Comparison of ENCODE assay signal across 28 cellular contexts in genomic region chr9:117636681-117637080, GRCh38.
"Had no signal": no experiment of that assay in that cellular context is flagged by ENCODE, and none has a peak within 500 bp of the region (broad histone marks: within the 10 kb centered on the region; RNA-seq: fewer than 3 reads in every experiment).

No MANE protein-coding gene starts in this region.

- H3K9me3 ChIP-seq: stomach, suprapubic skin, testis, thoracic aorta, thyroid gland, tibial artery, tibial nerve, transverse colon, upper lobe of left lung, upper lobe of right lung, uterus, vagina had no signal

- H3K36me3 ChIP-seq: stomach, suprapubic skin, thoracic aorta, thyroid gland, tibial artery, tibial nerve, transverse colon, upper lobe of left lung, upper lobe of right lung, uterus, vagina had no signal

- H3K9me3 Mint-ChIP-seq: stimulated activated effector memory CD8-positive, alpha-beta T cell treated with anti-CD3 and anti-CD28 coated beads, Interleukin-12 subunit alpha, Interleukin-12 subunit beta, amount 100 ng/mL, for 72 hours; stimulated activated memory B cell treated with anti-CD40 and anti-IgM and Interleukin-4, amounts not matched to agents 10 μg/mL and 1 μg/mL and 100 μg/mL, for 72 hours; stimulated activated naive B cell treated with anti-CD40 and anti-IgM and Interleukin-4, amounts not matched to agents 10 μg/mL and 1 μg/mL and 100 μg/mL, for 72 hours; stimulated activated naive CD8-positive, alpha-beta T cell treated with anti-CD3 and anti-CD28 coated beads, Interleukin-15, amount 100 ng/mL, for 72 hours; stimulated activated naive CD8-positive, alpha-beta T cell treated with anti-CD3 and anti-CD28 coated beads, Interleukin-15, Interleukin-2, amounts not matched to agents 100 ng/mL and 50 ng/mL, for 24 hours; type B pancreatic cell had no signal

- H3K4me1 Mint-ChIP-seq: stimulated activated effector memory CD8-positive, alpha-beta T cell treated with anti-CD3 and anti-CD28 coated beads, Interleukin-12 subunit alpha, Interleukin-12 subunit beta, amount 100 ng/mL, for 72 hours; stimulated activated memory B cell treated with anti-CD40 and anti-IgM and Interleukin-4, amounts not matched to agents 10 μg/mL and 1 μg/mL and 100 μg/mL, for 72 hours; stimulated activated naive CD8-positive, alpha-beta T cell treated with anti-CD3 and anti-CD28 coated beads, Interleukin-15, amount 100 ng/mL, for 72 hours had no signal

- H3K4me3 Mint-ChIP-seq: stimulated activated effector memory CD8-positive, alpha-beta T cell treated with anti-CD3 and anti-CD28 coated beads, Interleukin-12 subunit alpha, Interleukin-12 subunit beta, amount 100 ng/mL, for 72 hours; stimulated activated memory B cell treated with anti-CD40 and anti-IgM and Interleukin-4, amounts not matched to agents 10 μg/mL and 1 μg/mL and 100 μg/mL, for 72 hours; stimulated activated naive B cell treated with anti-CD40 and anti-IgM and Interleukin-4, amounts not matched to agents 10 μg/mL and 1 μg/mL and 100 μg/mL, for 72 hours; stimulated activated naive CD8-positive, alpha-beta T cell treated with anti-CD3 and anti-CD28 coated beads, Interleukin-15, amount 100 ng/mL, for 72 hours; stimulated activated naive CD8-positive, alpha-beta T cell treated with anti-CD3 and anti-CD28 coated beads, Interleukin-15, Interleukin-2, amounts not matched to agents 100 ng/mL and 50 ng/mL, for 24 hours; type B pancreatic cell had no signal

- DNase-seq: stimulated activated CD4-positive, alpha-beta T cell treated with anti-CD3 and anti-CD28 coated beads, Interleukin-2, amount 100 ng/mL, for 48 hours; stimulated activated CD4-positive, alpha-beta T cell treated with anti-CD3 and anti-CD28 coated beads, Interleukin-4, amount 100 ng/mL, for 1 hour; stimulated activated CD4-positive, alpha-beta T cell treated with anti-CD3 and anti-CD28 coated beads, Interleukin-4, amount 100 ng/mL, for 24 hours; stimulated activated CD4-positive, alpha-beta T cell treated with anti-CD3 and anti-CD28 coated beads, Interleukin-4, amount 100 ng/mL, for 4 hours; stimulated activated CD8-positive, alpha-beta memory T cell treated with anti-CD3 and anti-CD28 coated beads, Interleukin-4, amount 100 ng/mL, for 48 hours; stimulated activated naive B cell treated with anti-CD40 and anti-IgM and Interleukin-4, amounts not matched to agents 10 μg/mL and 1 μg/mL and 100 μg/mL, for 72 hours; stimulated activated naive CD4-positive, alpha-beta T cell; stimulated activated naive CD4-positive, alpha-beta T cell treated with Interleukin-2 at 50 U/mL for 16 hours; stimulated activated naive CD8-positive, alpha-beta T cell treated with anti-CD3 and anti-CD28 coated beads, Interleukin-15, amount 100 ng/mL, for 72 hours; stimulated activated naive CD8-positive, alpha-beta T cell treated with anti-CD3 and anti-CD28 coated beads, Interleukin-15, Interleukin-2, amounts not matched to agents 100 U/mL and 50 U/mL, for 24 hours; stomach; substantia nigra; testis; thyroid gland; tibial artery; transverse colon; trophoblast cell; upper lobe of left lung; upper lobe of right lung; uterus had no signal

- ATAC-seq: stimulated activated effector memory CD8-positive, alpha-beta T cell treated with anti-CD3 and anti-CD28 coated beads, Interleukin-12 subunit alpha, Interleukin-12 subunit beta, amount 100 ng/mL, for 72 hours; stimulated activated memory B cell treated with anti-CD40 and anti-IgM and Interleukin-4, amounts not matched to agents 10 μg/mL and 1 μg/mL and 100 μg/mL, for 72 hours; stimulated activated naive B cell treated with anti-CD40 and anti-IgM and Interleukin-4, amounts not matched to agents 10 μg/mL and 1 μg/mL and 100 μg/mL, for 72 hours; stimulated activated naive CD8-positive, alpha-beta T cell treated with anti-CD3 and anti-CD28 coated beads, Interleukin-15, amount 100 ng/mL, for 72 hours; stimulated activated naive CD8-positive, alpha-beta T cell treated with anti-CD3 and anti-CD28 coated beads, Interleukin-15, Interleukin-2, amounts not matched to agents 100 U/mL and 50 U/mL, for 24 hours; upper lobe of right lung had no signal

- H3K27me3 ChIP-seq: testis, thyroid gland, upper lobe of left lung, vagina had no signal

- H3K4me3 ChIP-seq: stomach, suprapubic skin, testis, thoracic aorta, thyroid gland, tibial artery, tibial nerve, transverse colon, upper lobe of left lung, upper lobe of right lung, uterus, vagina had no signal

- H3K27ac Mint-ChIP-seq: stimulated activated effector memory CD8-positive, alpha-beta T cell treated with anti-CD3 and anti-CD28 coated beads, Interleukin-12 subunit alpha, Interleukin-12 subunit beta, amount 100 ng/mL, for 72 hours; stimulated activated memory B cell treated with anti-CD40 and anti-IgM and Interleukin-4, amounts not matched to agents 10 μg/mL and 1 μg/mL and 100 μg/mL, for 72 hours; stimulated activated naive B cell treated with anti-CD40 and anti-IgM and Interleukin-4, amounts not matched to agents 10 μg/mL and 1 μg/mL and 100 μg/mL, for 72 hours; stimulated activated naive CD8-positive, alpha-beta T cell treated with anti-CD3 and anti-CD28 coated beads, Interleukin-15, amount 100 ng/mL, for 72 hours; stimulated activated naive CD8-positive, alpha-beta T cell treated with anti-CD3 and anti-CD28 coated beads, Interleukin-15, Interleukin-2, amounts not matched to agents 100 ng/mL and 50 ng/mL, for 24 hours; type B pancreatic cell had no signal

- H3K4me1 ChIP-seq: stomach, suprapubic skin, testis, thyroid gland, tibial artery, tibial nerve, transverse colon, upper lobe of left lung, upper lobe of right lung, uterus, vagina had no signal

- H3K27ac ChIP-seq: stomach, suprapubic skin, testis, thoracic aorta, thyroid gland, tibial artery, tibial nerve, transverse colon, upper lobe of left lung, upper lobe of right lung, uterus, vagina had no signal

- H3K36me3 Mint-ChIP-seq: stimulated activated effector memory CD8-positive, alpha-beta T cell treated with anti-CD3 and anti-CD28 coated beads, Interleukin-12 subunit alpha, Interleukin-12 subunit beta, amount 100 ng/mL, for 72 hours; stimulated activated memory B cell treated with anti-CD40 and anti-IgM and Interleukin-4, amounts not matched to agents 10 μg/mL and 1 μg/mL and 100 μg/mL, for 72 hours; stimulated activated naive B cell treated with anti-CD40 and anti-IgM and Interleukin-4, amounts not matched to agents 10 μg/mL and 1 μg/mL and 100 μg/mL, for 72 hours; type B pancreatic cell had no signal
